14 cellular contexts compared by ENCODE assay signal in genomic region chr17:37745801-37746426, GRCh38. TPM values are rescaled to one million over a fixed set of nuclear protein-coding genes. Genes with fewer than 3 reads are reported as not detected.
DNase-seq lines count a peak whose midpoint lies in the region; ATAC-seq, FAIRE-seq and TF ChIP-seq lines count a peak whose summit lies in the region.
"Had no signal": no experiment of that assay in that cellular context is flagged by ENCODE, and none has a peak within 500 bp of the region (broad histone marks: within the 10 kb centered on the region; RNA-seq: fewer than 3 reads in every experiment).

No MANE protein-coding gene starts in this region.

- no peak overlapping the region for H3K4ac ChIP-seq in H9 (ENCODE audit: low read depth, low read length)

- no peak overlapping the region for H2AFZ ChIP-seq in H9 (ENCODE audit: low read length)
- H2AFZ ChIP-seq in GM12878 (ENCODE audit: control insufficient read depth, low read depth, low read length): no peak overlapping the region

- TF ChIP-seq CTCF in H9 (conservative IDR thresholded peaks at IDR 0.05) (no peak), GM12878 (IDR thresholded peaks at IDR 0.05 in 2 of 3, conservative IDR thresholded peaks at IDR 0.05 in 1 of 3; ENCODE audit: control insufficient read depth in 2 of 3, extremely low read depth in 1 of 3, insufficient read depth in 1 of 3, low read depth in 3 of 3, low read length in 3 of 3) (no peak), lower lobe of right lung (IDR thresholded peaks at IDR 0.05) (no peak), stomach (IDR thresholded peaks at IDR 0.05) (no peak), WERI-Rb-1 (IDR thresholded peaks at IDR 0.05; ENCODE audit: low read depth, low read length) (no peak)

- H4K20me1 ChIP-seq in H9 (ENCODE audit: control insufficient read depth, insufficient read depth, insufficient read length): no peaks in the 10 kb centered on the region
- no peaks in the 10 kb centered on the region for H4K20me1 ChIP-seq in GM12878 (ENCODE audit: control insufficient read depth, insufficient read depth)

- peaks cover 29% of the 10 kb centered on the region for H3K23me2 ChIP-seq in H9 (ENCODE audit: insufficient read length, low read depth, low read length, poor library complexity, severe bottlenecking)

- no peak for TF ChIP-seq EP300 in GM12878 (IDR thresholded peaks at IDR 0.05; ENCODE audit: borderline replicate concordance in 1 of 2, control insufficient read depth in 1 of 2, low read depth in 2 of 2, low read length in 2 of 2)
- no peak for TF ChIP-seq EP300 in stomach (IDR thresholded peaks at IDR 0.05)

- H3K9me3 Mint-ChIP-seq in H9: peaks cover 0 to 1% of the 10 kb centered on the region in 2 experiments; a peak in 1 of 5 replicates

- no peak overlapping the region for H2BK5ac ChIP-seq in H9 (ENCODE audit: insufficient read length, low read length)

- no CpG with 5 or more reads among the region's 20 CpGs for WGBS in H9 (ENCODE audit: extremely low coverage, insufficient read length, low lambda C conversion rate)
- 49% methylated on average over 20 of the region's 20 CpGs for WGBS in GM12878 (ENCODE audit: insufficient coverage, insufficient replicate concordance, low lambda C conversion rate, missing lambda C conversion rate)
- 11 to 18% (median 13%) methylated on average over 20 of the region's 20 CpGs for WGBS in stomach, 5 donors

- RAD21 ChIA-PET in GM12878 (lab: Charles Lee; ENCODE audit: unreplicated experiment): interaction anchor here (0.7 to 5.0 kb wide), 14 partner anchors 11 to 370 kb away, joined by 3 to 41 read pairs (median 6); partner anchors contain the start of gene C17orf78

- POLR2A ChIA-PET in GM12878 (lab: Charles Lee): interaction anchor here (0.6 to 4.4 kb wide), 13 partner anchors 9 to 202 kb away, joined by 3 to 44 read pairs (median 4); partner anchors contain the start of gene SYNRG

- H3K36me3 ChIP-seq in GM12878 (ENCODE audit: control insufficient read depth in 2 of 2, insufficient read depth in 2 of 2, low read length in 1 of 2) (no peaks in the 10 kb centered on the region), lower lobe of right lung (no peaks in the 10 kb centered on the region), stomach (no peaks in the 10 kb centered on the region), WERI-Rb-1 (no peaks in the 10 kb centered on the region)

- H3K56ac ChIP-seq in H9 (ENCODE audit: insufficient read length, low read depth, low read length): no peak overlapping the region

- H3K36me3 Mint-ChIP-seq in H9 (ENCODE audit: insufficient read depth in 1 of 3, low read depth in 3 of 3): no peaks in the 10 kb centered on the region

- no TSS peak for BruUV-seq in GM12878 (replicated peaks; lab: Mats Ljungman, UMichigan)

- ATAC-seq in GM12878: peak; percentile 10
- ATAC-seq in lower lobe of right lung: peak; percentile 2 to 3
- ATAC-seq in HG03196 (IDR thresholded peaks at IDR 0.05; ENCODE audit: unreplicated experiment): no peak
- ATAC-seq: left ventricle myocardium superior had no signal

- no peak overlapping the region for H3K27ac ChIP-seq in H9 (ENCODE audit: insufficient read length, low read depth, low read length)
- peak overlapping the region; percentile 56 for H3K27ac ChIP-seq in GM12878 (ENCODE audit: control insufficient read depth, insufficient read depth)
- H3K27ac ChIP-seq in lower lobe of right lung: peak overlapping the region; percentile 84
- peak overlapping the region; percentile 87 to 93 (median 89) for H3K27ac ChIP-seq in stomach
- no peak overlapping the region for H3K27ac ChIP-seq in WERI-Rb-1
- H3K27ac ChIP-seq: BLaER1 treated with 17β-estradiol and CSF1 and Interleukin-3, amounts not matched to agents 10 nM and 100 nM had no signal

- H4K8ac ChIP-seq in H9 (replicated peaks; ENCODE audit: insufficient read length, low read depth, low read length): no peak overlapping the region

- H4K5ac ChIP-seq in H9 (ENCODE audit: insufficient read length, low read depth, low read length): no peak overlapping the region

- H3K4me2 ChIP-seq in H9 (ENCODE audit: insufficient read depth, insufficient read length, low read length) (peak overlapping the region; percentile 82), GM12878 (ENCODE audit: control insufficient read depth, insufficient read depth) (peak overlapping the region; percentile 75)
- H3K4me2 ChIP-seq: SK-N-SH had no signal

- H3K27me3 Mint-ChIP-seq in H9 (ENCODE audit: low read depth): peaks cover 99% of the 10 kb centered on the region

- in situ Hi-C loops in GM12878 (cut with MboI): no loop called here

- no peak overlapping the region for H3K27ac Mint-ChIP-seq in H9

- H3K9ac ChIP-seq in H9 (ENCODE audit: extremely low read depth, insufficient read length, low read length) (no peak overlapping the region), GM12878 (ENCODE audit: control insufficient read depth, insufficient read depth, low read length) (peak overlapping the region; percentile 40)
- H3K9ac ChIP-seq: BLaER1 treated with 17β-estradiol and CSF1 and Interleukin-3, amounts not matched to agents 10 nM and 100 nM; SK-N-SH had no signal

- H2AK5ac ChIP-seq in H9 (ENCODE audit: insufficient read length, low read length): no peak overlapping the region

- intact Hi-C loops in GM12878 (cut with micrococcal nuclease; ENCODE audit: unreplicated experiment): loop anchor here (2.0 kb wide), 1 partner anchor 23 kb away; no protein-coding TSS in a partner anchor
- intact Hi-C loops in lower lobe of right lung (cut with DNase I): no loop called here
- intact Hi-C loops in stomach (cut with DNase I; ENCODE audit: low total_unique reads): no loop called here

- peak overlapping the region in 1 of 2 experiments; percentile 80; a peak in 3 of 5 replicates for H3K4me3 Mint-ChIP-seq in H9

- H2BK15ac ChIP-seq in H9 (ENCODE audit: low read depth, low read length): no peak overlapping the region

- H3K27me3 ChIP-seq in H9 (ENCODE audit: insufficient read depth, low read length): peaks cover 66% of the 10 kb centered on the region
- H3K27me3 ChIP-seq in GM12878 (replicated peaks in 1 of 2; ENCODE audit: control insufficient read depth in 2 of 2, insufficient read depth in 2 of 2, low read length in 1 of 2): peaks cover 0 to 22% of the 10 kb centered on the region in 2 experiments; a peak in 2 of 4 replicates
- H3K27me3 ChIP-seq in lower lobe of right lung (ENCODE audit: low read depth): peaks cover 75% of the 10 kb centered on the region
- peaks cover 3 to 73% (median 48%) of the 10 kb centered on the region in 3 donors for H3K27me3 ChIP-seq in stomach
- no peaks in the 10 kb centered on the region for H3K27me3 ChIP-seq in WERI-Rb-1 (ENCODE audit: insufficient read depth, low read depth, severe bottlenecking)

- H3K79me2 ChIP-seq in H9 (ENCODE audit: insufficient read depth, low read length) (no peaks in the 10 kb centered on the region), GM12878 (ENCODE audit: control insufficient read depth, insufficient read depth, low read length) (no peaks in the 10 kb centered on the region; the same call in none of the 2 replicates)

- CTCF ChIA-PET in GM12878 (lab: Yijun Ruan, JAX): interaction anchor here (0.6 to 5.1 kb wide), 15 partner anchors 12 to 96 kb away, joined by 3 to 58 read pairs (median 3); no protein-coding TSS in a partner anchor

- TF ChIP-seq POLR2A in GM12878 (IDR thresholded peaks at IDR 0.05; ENCODE audit: low read depth, low read length) (no peak), stomach (IDR thresholded peaks at IDR 0.05) (no peak)

- SMC1A ChIA-PET in GM12878 (lab: Charles Lee; ENCODE audit: uncharacterized antibody, unreplicated experiment): interaction anchor here (0.8 to 8.5 kb wide), 14 partner anchors 9 to 104 kb away, joined by 3 to 167 read pairs (median 4); no protein-coding TSS in a partner anchor

- H3K14ac ChIP-seq in H9 (ENCODE audit: insufficient read depth, low read length): no peak overlapping the region

- no peaks in the 10 kb centered on the region for H3K9me3 ChIP-seq in H9 (ENCODE audit: control insufficient read depth, low read depth, low read length)
- H3K9me3 ChIP-seq in GM12878 (replicated peaks; ENCODE audit: control insufficient read depth, insufficient read depth, low read length): no peaks in the 10 kb centered on the region
- no peaks in the 10 kb centered on the region for H3K9me3 ChIP-seq in lower lobe of right lung
- no peaks in the 10 kb centered on the region for H3K9me3 ChIP-seq in stomach
- H3K9me3 ChIP-seq in WERI-Rb-1 (ENCODE audit: severe bottlenecking): no peaks in the 10 kb centered on the region
- H3K9me3 ChIP-seq: SK-N-SH had no signal

- H2BK120ac ChIP-seq in H9 (ENCODE audit: low read depth, low read length, poor library complexity, severe bottlenecking): no peak overlapping the region

- DNase-seq in H9 (no peak), GM12878 (ENCODE audit: low read depth, low spot score) (no peak), lower lobe of right lung (no peak), stomach (no peak), WERI-Rb-1 (no peak), NCI-H526 treated with DMSO at 0.1 percent for 48 hours (lab: John Stamatoyannopoulos, UW) (no peak)
- DNase-seq: activated T-cell treated with anti-CD3 and anti-CD28 coated beads for 4 hours; left ventricle myocardium superior; SK-N-SH; stimulated activated CD8-positive, alpha-beta memory T cell treated with anti-CD3 and anti-CD28 coated beads, Interleukin-4, amount 100 ng/mL, for 48 hours had no signal

- H2BK12ac ChIP-seq in H9 (ENCODE audit: insufficient read length, low read depth, low read length): no peak overlapping the region

- H3K79me1 ChIP-seq in H9 (ENCODE audit: insufficient read depth, low read depth, low read length, poor library complexity, severe bottlenecking): no peaks in the 10 kb centered on the region

- H3T11ph ChIP-seq in H9 (ENCODE audit: low read length): no peak overlapping the region

- no peak overlapping the region for H3K18ac ChIP-seq in H9 (ENCODE audit: insufficient read length, low read depth, low read length)

- H2BK20ac ChIP-seq in H9 (ENCODE audit: low read depth, low read length, poor library complexity, severe bottlenecking): no peak overlapping the region

- TF ChIP-seq RAD21 in GM12878 (IDR thresholded peaks at IDR 0.05; ENCODE audit: insufficient read depth, low read depth, low read length): no peak

- H3K23ac ChIP-seq in H9 (ENCODE audit: insufficient read length, low read depth, low read length): no peak overlapping the region

- FAIRE-seq in GM12878 (lab: Jason Lieb, UNC): no peak

- H3K4me1 Mint-ChIP-seq in H9: peaks cover 16 to 25% of the 10 kb centered on the region in 2 experiments

- H3K4me3 ChIP-seq in GM12878 (peak overlapping the region; percentile 38; the same call in 1 of the 2 replicates), lower lobe of right lung (peak overlapping the region; percentile 56), stomach (peak overlapping the region; percentile 45 to 54 (median 48)), WERI-Rb-1 (ENCODE audit: low read depth, low read length) (no peak overlapping the region)
- H3K4me3 ChIP-seq: BLaER1 treated with 17β-estradiol and CSF1 and Interleukin-3, amounts not matched to agents 10 nM and 100 nM had no signal

- H4K91ac ChIP-seq in H9 (ENCODE audit: insufficient read length, low read depth, low read length): no peak overlapping the region

- H3K4me1 ChIP-seq in H9 (ENCODE audit: insufficient read depth, low read length): no peaks in the 10 kb centered on the region
- H3K4me1 ChIP-seq in GM12878 (ENCODE audit: control insufficient read depth, insufficient read depth, low read length): peaks cover 46% of the 10 kb centered on the region
- peaks cover 30% of the 10 kb centered on the region for H3K4me1 ChIP-seq in lower lobe of right lung
- H3K4me1 ChIP-seq in stomach: peaks cover 34 to 53% (median 44%) of the 10 kb centered on the region in 4 donors

RNA-seq across cellular contexts. Expression of gene HNF1B, which starts 1.1 kb away (rescaled TPM):
- total RNA-seq in H9 (2021) (not detected in 2 replicates), GM12878 (2014; rRNA removed) (0.82 and 0.96 TPM in 2 replicates), GM12878 (2014; rRNA removed; fragmentation: Illumina TruSeq; extraction: Trizol) (0.76 and 0.78 TPM in 2 replicates), GM12878 (2021) (2.6 and 2.7 TPM in 2 replicates), lower lobe of right lung (15.2 TPM), stomach (10 to 100 TPM in 2 of 5 donors, 1 to 10 TPM in 2, under 1 TPM in 1; 0.58 to 19.2 (median 7.7) TPM)
- 6.5 and 7.0 TPM in 2 replicates for total RNA-seq in GM12878 (2013; cell fraction: nucleolus; rRNA removed)
- 1.2 TPM for polyA plus RNA-seq in GM12878 (2011; ENCODE audit: low read depth)
- polyA plus RNA-seq in GM12878 (2011; rRNA removed) (7.3 and 12.7 TPM in 2 replicates), GM12878 (2014; fragmentation: Illumina TruSeq; extraction: Trizol) (1.6 and 2.2 TPM in 2 replicates), GM12878 (2014; fragmentation: Nextera tagmentation; extraction: Ambion mirVana) (under 1 TPM; 0.51 to 0.93 TPM), GM12878 (2014; rRNA removed) (2.0 and 2.2 TPM in 2 replicates), GM12878 (2016; fragmentation: Nextera tagmentation; extraction: Ambion mirVana) (1 to 10 TPM; 1.6 to 2.3 TPM), stomach (1 to 10 TPM; 4.4 to 7.3 (median 6.7) TPM)
- polyA plus RNA-seq in GM12878 (2011; cell fraction: cytosol; rRNA removed): 24.6 and 26.0 TPM in 2 replicates
- 33.4 and 44.8 TPM in 2 replicates for polyA plus RNA-seq in GM12878 (2011; cell fraction: nucleus; rRNA removed)
- 1.6 and 2.2 TPM in 2 replicates for polyA plus RNA-seq in GM12878 (2012)
- 16.3 and 30.9 TPM in 2 replicates for polyA minus RNA-seq in GM12878 (2011; rRNA and poly(A)+ RNA removed)
- polyA minus RNA-seq in GM12878 (2011; cell fraction: cytosol; rRNA and poly(A)+ RNA removed): 8.2 and 9.0 TPM in 2 replicates
- polyA minus RNA-seq in GM12878 (2011; cell fraction: nucleus; rRNA and poly(A)+ RNA removed): 21.3 and 36.1 TPM in 2 replicates
- total RNA-seq: H4, left ventricle myocardium superior, osteoblast had no signal
- polyA plus RNA-seq: SK-N-SH had no signal

Comparison
In these comparisons a context has a peak if more than half of its experiments do, and no peak if none do; other contexts are left out.
1. H3K27ac ChIP-seq: peak in GM12878 (single experiment), lower lobe of right lung (single experiment) and stomach (5 of 5); none in H9 (single experiment) and WERI-Rb-1 (single experiment).